Comparison of ENCODE assay signal across 1 cellular context in the genomic region with DNA sequence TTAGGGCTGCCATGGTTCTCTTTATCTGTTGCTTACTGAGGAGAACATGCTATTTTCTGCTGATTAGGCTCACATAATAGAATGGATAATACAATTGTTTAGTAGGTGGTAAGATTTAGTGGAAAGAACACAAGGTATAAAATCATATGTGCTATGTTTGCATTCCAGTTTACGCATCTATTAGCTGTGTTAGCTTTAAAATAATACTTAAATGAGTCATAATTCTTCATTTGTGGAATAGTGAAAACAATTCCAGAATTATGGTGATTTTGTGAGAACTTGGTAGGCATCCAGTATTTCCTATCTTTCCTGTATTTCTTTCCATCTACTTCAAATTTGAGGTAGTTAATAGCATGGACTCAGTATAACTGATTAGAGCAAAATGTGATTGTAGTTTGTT.
TF ChIP-seq lines count a peak whose summit lies in the region.

No MANE protein-coding gene starts in this region.

TF ChIP-seq in endothelial cell of umbilical vein, 7 proteins besides CTCF, POLR2A, EP300 and RAD21:
- TF ChIP-seq JUN (IDR thresholded peaks at IDR 0.05; ENCODE audit: borderline replicate concordance, insufficient read depth, insufficient read length, low read depth) (peak; percentile 46), MYC (IDR thresholded peaks at IDR 0.05; ENCODE audit: low read depth, low read length) (no peak), POLR2AphosphoS5 (IDR thresholded peaks at IDR 0.05; ENCODE audit: insufficient read depth, low read depth, low read length) (no peak), FOS (IDR thresholded peaks at IDR 0.05; ENCODE audit: borderline replicate concordance, insufficient read depth, low read length) (peak; percentile 59), GATA2 (IDR thresholded peaks at IDR 0.05; ENCODE audit: insufficient read depth, insufficient read length, low read depth, low read length) (no peak)
